20 cellular contexts compared by ENCODE assay signal in the genomic region with DNA sequence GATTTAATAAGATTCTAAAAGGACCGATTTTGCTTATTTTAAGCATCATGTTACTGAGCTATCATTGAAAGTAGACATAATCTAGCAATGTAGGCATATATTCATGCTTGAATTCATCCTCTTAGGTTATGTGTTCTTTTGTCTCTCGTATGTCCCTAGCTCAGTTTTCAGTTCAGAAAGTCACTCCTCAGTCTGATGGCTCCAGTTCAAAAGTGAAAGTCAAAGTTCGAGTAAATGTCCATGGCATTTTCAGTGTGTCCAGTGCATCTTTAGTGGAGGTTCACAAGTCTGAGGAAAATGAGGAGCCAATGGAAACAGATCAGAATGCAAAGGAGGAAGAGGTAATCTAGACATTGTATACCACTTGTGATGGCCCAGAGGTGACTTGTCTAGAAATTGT.
"Had no signal": no experiment of that assay in that cellular context is flagged by ENCODE, and none has a peak within 500 bp of the region (broad histone marks: within the 10 kb centered on the region; RNA-seq: fewer than 3 reads in every experiment).

No MANE protein-coding gene starts in this region.

- H3K27ac Mint-ChIP-seq: activated CD4-positive, alpha-beta memory T cell treated with anti-CD3 and anti-CD28 coated beads, Interleukin-2, amount 10 ng/mL, durations not matched to agents 7 days and 5 days; activated naive CD4-positive, alpha-beta T cell treated with anti-CD3 and anti-CD28 coated beads, Interleukin-2, amount 50 U/mL, for 24 hours; dendritic cell treated with granulocyte-macrophage colony-stimulating factor and Interleukin-4, amounts not matched to agents 40 ng/mL and 50 ng/mL, for 4 days had no signal

- H3K4me3 ChIP-seq: esophagus muscularis mucosa, gastroesophageal sphincter, mucosa of descending colon, sigmoid colon, tibial nerve, uterus had no signal

- H3K27ac ChIP-seq: esophagus muscularis mucosa, gastroesophageal sphincter, sigmoid colon, tibial nerve, uterus, VCaP had no signal

- H3K9me3 Mint-ChIP-seq: activated CD4-positive, alpha-beta memory T cell treated with anti-CD3 and anti-CD28 coated beads, Interleukin-2, amount 10 ng/mL, durations not matched to agents 7 days and 5 days; activated naive CD4-positive, alpha-beta T cell treated with anti-CD3 and anti-CD28 coated beads, Interleukin-2, amount 50 U/mL, for 24 hours; activated T-cell treated with anti-CD3 and anti-CD28 coated beads, Interleukin-2, amount 50 U/mL, for 4 hours; dendritic cell treated with granulocyte-macrophage colony-stimulating factor and Interleukin-4, amounts not matched to agents 40 ng/mL and 50 ng/mL, for 4 days had no signal

- H3K4me3 Mint-ChIP-seq: activated CD4-positive, alpha-beta memory T cell treated with anti-CD3 and anti-CD28 coated beads, Interleukin-2, amount 10 ng/mL, durations not matched to agents 7 days and 5 days; activated naive CD4-positive, alpha-beta T cell treated with anti-CD3 and anti-CD28 coated beads, Interleukin-2, amount 50 U/mL, for 24 hours; activated T-cell treated with anti-CD3 and anti-CD28 coated beads, Interleukin-2, amount 50 U/mL, for 4 hours; dendritic cell treated with granulocyte-macrophage colony-stimulating factor and Interleukin-4, amounts not matched to agents 40 ng/mL and 50 ng/mL, for 4 days; naive thymus-derived CD4-positive, alpha-beta T cell had no signal

- ATAC-seq: activated T-cell treated with anti-CD3 and anti-CD28 coated beads, Interleukin-2, amount 50 U/mL, for 4 hours; gastroesophageal sphincter; mucosa of descending colon; naive thymus-derived CD4-positive, alpha-beta T cell had no signal

- H3K27me3 Mint-ChIP-seq: activated CD4-positive, alpha-beta memory T cell treated with anti-CD3 and anti-CD28 coated beads, Interleukin-2, amount 10 ng/mL, durations not matched to agents 7 days and 5 days; activated naive CD4-positive, alpha-beta T cell treated with anti-CD3 and anti-CD28 coated beads, Interleukin-2, amount 50 U/mL, for 24 hours; dendritic cell treated with granulocyte-macrophage colony-stimulating factor and Interleukin-4, amounts not matched to agents 40 ng/mL and 50 ng/mL, for 4 days; naive thymus-derived CD4-positive, alpha-beta T cell had no signal

- H3K9me3 ChIP-seq: esophagus muscularis mucosa, gastroesophageal sphincter, mucosa of descending colon, sigmoid colon, tibial nerve, uterus had no signal

- FAIRE-seq: bronchial epithelial cell had no signal

- H3K4me1 ChIP-seq: esophagus muscularis mucosa, gastroesophageal sphincter, sigmoid colon, tibial nerve, uterus had no signal

- DNase-seq: activated CD4-positive, alpha-beta memory T cell treated with anti-CD3 and anti-CD28 coated beads, Interleukin-2, amount 10 ng/mL, durations not matched to agents 7 days and 5 days; activated gamma-delta T cell; activated T-cell treated with anti-CD3 and anti-CD28 coated beads, Interleukin-2, amount 50 U/mL, for 4 hours; effector CD8-positive, alpha-beta T cell; mesenchymal stem cell; mucosa of descending colon; naive thymus-derived CD4-positive, alpha-beta T cell; sigmoid colon; stimulated activated CD4-positive, alpha-beta T cell treated with anti-CD3 and anti-CD28 coated beads, Interleukin-4, amount 100 ng/mL, for 24 hours; stimulated activated naive CD4-positive, alpha-beta T cell treated with Interleukin-2 at 50 U/mL for 16 hours; SW 1271; T-helper 2 cell; uterus had no signal

- H3K4me1 Mint-ChIP-seq: activated CD4-positive, alpha-beta memory T cell treated with anti-CD3 and anti-CD28 coated beads, Interleukin-2, amount 10 ng/mL, durations not matched to agents 7 days and 5 days had no signal

- H3K27me3 ChIP-seq: esophagus muscularis mucosa, gastroesophageal sphincter, sigmoid colon, tibial nerve, uterus had no signal
